In the genomic region with DNA sequence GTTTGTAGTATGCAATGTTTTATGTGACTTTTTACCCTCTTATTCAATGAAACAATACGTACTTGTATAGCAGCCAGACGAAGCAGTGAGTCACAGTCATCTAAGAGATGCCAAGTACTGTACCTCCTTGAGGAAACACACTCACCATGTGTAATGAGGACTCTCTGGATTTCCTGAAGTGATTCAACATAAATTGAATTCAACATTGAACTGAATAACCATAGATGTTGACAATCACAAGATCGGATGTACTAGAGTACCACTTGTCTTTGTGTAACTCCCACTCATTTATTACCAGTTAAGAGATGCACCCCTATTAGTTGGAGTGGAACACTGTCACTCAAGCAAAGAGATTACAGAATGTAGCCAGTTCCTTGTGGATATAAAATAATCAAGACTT, we compare ENCODE assay signal across 12 cellular contexts.
DNase-seq lines count a peak whose midpoint lies in the region; ATAC-seq, FAIRE-seq and TF ChIP-seq lines count a peak whose summit lies in the region.
"Had no signal": no experiment of that assay in that cellular context is flagged by ENCODE, and none has a peak within 500 bp of the region (broad histone marks: within the 10 kb centered on the region; RNA-seq: fewer than 3 reads in every experiment).

No MANE protein-coding gene starts in this region.

- H3K4me1 Mint-ChIP-seq in activated CD4-positive, alpha-beta T cell treated with anti-CD3 and anti-CD28 coated beads for 36 hours = peaks cover 4% of the 10 kb centered on the region

- no peak overlapping the region for H3K4me3 Mint-ChIP-seq in activated CD4-positive, alpha-beta T cell treated with anti-CD3 and anti-CD28 coated beads for 36 hours
- H3K4me3 Mint-ChIP-seq: activated naive CD4-positive, alpha-beta T cell treated with anti-CD3 and anti-CD28 coated beads for 36 hours had no signal

- TF ChIP-seq CTCF in AG09319 (IDR thresholded peaks at IDR 0.05; ENCODE audit: low read depth, low read length) = no peak

- DNase-seq in AG09319 (ENCODE audit: extremely low read depth, low read depth) (peak; percentile 85), MG63 (peak; percentile 83), dermis blood vessel endothelial cell (peak; percentile 99), GM12892 (ENCODE audit: insufficient read length) (no peak), HAP-1 (ENCODE audit: low spot score in 2 of 2) (no peak)
- no peak for DNase-seq in activated CD4-positive, alpha-beta T cell treated with anti-CD3 and anti-CD28 coated beads for 36 hours
- DNase-seq: activated naive CD4-positive, alpha-beta T cell treated with anti-CD3 and anti-CD28 coated beads for 36 hours; NCI-H2029 treated with DMSO at 0.1 percent for 48 hours; pancreas had no signal

- FAIRE-seq in GM12892 (lab: Jason Lieb, UNC) = no peak
- FAIRE-seq: D721Med, pancreas had no signal

- H3K9me3 ChIP-seq in MG63 = peaks cover 29% of the 10 kb centered on the region
- H3K9me3 ChIP-seq in mucosa of rectum (ENCODE audit: control insufficient read depth in 2 of 2, low read length in 2 of 2) = no peaks in the 10 kb centered on the region
- 0 out of 2 replicates have a peak, but pooled peaks cover 2% of the 10 kb centered on the region for H3K9me3 ChIP-seq in HAP-1
- H3K9me3 ChIP-seq: pancreas had no signal

- TF ChIP-seq POLR2A in GM12892 (IDR thresholded peaks at IDR 0.05; ENCODE audit: low read depth, low read length) = no peak

- H3K36me3 Mint-ChIP-seq in activated CD4-positive, alpha-beta T cell treated with anti-CD3 and anti-CD28 coated beads for 36 hours (ENCODE audit: low read depth) = no peaks in the 10 kb centered on the region

- in situ Hi-C loops in HAP-1 (cut with MboI; ENCODE audit: low sequenced_read_pairs) = no loop called here

- no peak for ATAC-seq in HG02798 (IDR thresholded peaks at IDR 0.05; ENCODE audit: poor library complexity, unreplicated experiment)
- no peak for ATAC-seq in activated CD4-positive, alpha-beta T cell treated with anti-CD3 and anti-CD28 coated beads for 36 hours

- POLR2A ChIA-PET in activated CD4-positive, alpha-beta T cell treated with anti-CD3 and anti-CD28 coated beads for 36 hours (lab: Charles Lee) = no interaction called here

- H3K36me3 ChIP-seq in MG63 = no peaks in the 10 kb centered on the region; the same call in 1 of the 2 replicates
- no peaks in the 10 kb centered on the region for H3K36me3 ChIP-seq in mucosa of rectum (ENCODE audit: control insufficient read depth in 2 of 2, insufficient read depth in 2 of 2, low read length in 2 of 2)
- H3K36me3 ChIP-seq in HAP-1 (replicated peaks) = no peaks in the 10 kb centered on the region
- H3K36me3 ChIP-seq: pancreas had no signal

- CTCF ChIA-PET in activated CD4-positive, alpha-beta T cell treated with anti-CD3 and anti-CD28 coated beads for 36 hours (lab: Charles Lee) = interaction anchor here (1.0 kb wide), 1 partner anchor 24 kb away, joined by 4 read pairs; no protein-coding TSS in a partner anchor

- peaks cover 3% of the 10 kb centered on the region for H3K9me3 Mint-ChIP-seq in activated CD4-positive, alpha-beta T cell treated with anti-CD3 and anti-CD28 coated beads for 36 hours (ENCODE audit: low read depth)

- peak overlapping the region; percentile 29 to 78 for H3K27ac ChIP-seq in mucosa of rectum (ENCODE audit: low read depth in 2 of 2, low read length in 2 of 2)
- H3K27ac ChIP-seq: pancreas had no signal

- H3K9ac ChIP-seq in mucosa of rectum (ENCODE audit: low read depth in 1 of 2, low read length in 2 of 2) = no peak overlapping the region

- peaks cover 29% of the 10 kb centered on the region for H3K27me3 Mint-ChIP-seq in activated CD4-positive, alpha-beta T cell treated with anti-CD3 and anti-CD28 coated beads for 36 hours

- intact Hi-C loops in activated CD4-positive, alpha-beta T cell treated with anti-CD3 and anti-CD28 coated beads for 36 hours (cut with DNase I, micrococcal nuclease) = no loop called here

- peaks cover 0 to 9% of the 10 kb centered on the region in 2 donors for H3K4me1 ChIP-seq in mucosa of rectum (ENCODE audit: control insufficient read depth in 2 of 2, insufficient read depth in 2 of 2, low read length in 2 of 2)
- H3K4me1 ChIP-seq in HAP-1 = no peaks in the 10 kb centered on the region
- H3K4me1 ChIP-seq: pancreas had no signal

- H3K4me3 ChIP-seq in MG63 (no peak overlapping the region), mucosa of rectum (ENCODE audit: low read length in 2 of 2) (no peak overlapping the region), HAP-1 (no peak overlapping the region)
- H3K4me3 ChIP-seq: pancreas had no signal

- H3K27ac Mint-ChIP-seq in activated CD4-positive, alpha-beta T cell treated with anti-CD3 and anti-CD28 coated beads for 36 hours = no peak overlapping the region
- H3K27ac Mint-ChIP-seq: activated naive CD4-positive, alpha-beta T cell treated with anti-CD3 and anti-CD28 coated beads for 36 hours had no signal

- H3K27me3 ChIP-seq in MG63 (no peaks in the 10 kb centered on the region), mucosa of rectum (ENCODE audit: control insufficient read depth in 2 of 2, insufficient read depth in 2 of 2, low read length in 2 of 2) (no peaks in the 10 kb centered on the region), HAP-1 (ENCODE audit: low read depth) (no peaks in the 10 kb centered on the region)
- H3K27me3 ChIP-seq: pancreas had no signal

Comparison
In these comparisons a context has a peak if more than half of its experiments do, and no peak if none do; other contexts are left out.
1. DNase-seq: peak in AG09319 (single experiment), MG63 (single experiment) and dermis blood vessel endothelial cell (single experiment); none in GM12892 (single experiment), HAP-1 (0 of 2) and activated CD4-positive, alpha-beta T cell treated with anti-CD3 and anti-CD28 coated beads for 36 hours (single experiment).